Comparison of ENCODE assay signal across 18 cellular contexts in the genomic region with DNA sequence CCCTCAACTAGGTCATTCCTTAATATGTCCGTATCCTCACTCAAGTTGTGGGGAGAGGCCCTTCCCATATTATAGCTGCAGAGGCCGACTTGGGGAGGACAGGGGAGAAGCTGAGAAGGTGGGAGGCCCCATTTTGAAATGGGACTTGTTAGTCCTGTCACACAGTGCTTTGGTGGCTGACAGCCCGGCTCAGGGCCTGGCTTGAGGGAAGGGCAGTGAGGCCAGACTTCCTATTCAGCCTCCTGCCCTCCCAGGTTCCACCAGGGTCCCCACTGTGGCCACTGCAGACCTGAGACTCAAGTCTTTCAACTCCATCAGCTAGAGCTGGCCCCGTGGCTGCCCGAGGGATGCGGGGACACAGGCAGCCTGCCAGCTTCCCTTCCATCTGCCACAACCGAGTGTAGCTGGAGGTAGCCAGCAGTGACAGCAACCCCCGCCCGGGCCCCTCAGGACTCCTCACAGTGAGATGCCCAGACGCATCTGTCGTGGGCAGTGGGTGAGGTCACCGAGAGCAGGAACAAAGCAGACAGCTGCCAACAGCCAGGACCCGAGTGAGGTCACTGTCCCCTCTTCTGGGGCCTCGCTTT. TPM values are rescaled to one million over a fixed set of nuclear protein-coding genes. Genes with fewer than 3 reads are reported as not detected.
A peak's percentile ranks its signal among the peaks of the same experiment; 100 is the strongest.
DNase-seq lines count a peak whose midpoint lies in the region; ATAC-seq and TF ChIP-seq lines count a peak whose summit lies in the region.
"Had no signal": no experiment of that assay in that cellular context is flagged by ENCODE, and none has a peak within 500 bp of the region (broad histone marks: within the 10 kb centered on the region; RNA-seq: fewer than 3 reads in every experiment).

No MANE protein-coding gene starts in this region.

- H3K4me3 Mint-ChIP-seq in glutamatergic neuron (ENCODE audit: unreplicated experiment) (peak overlapping the region; percentile 34), osteocyte (ENCODE audit: unreplicated experiment) (no peak overlapping the region)
- no peak overlapping the region for H3K4me3 Mint-ChIP-seq in activated CD8-positive, alpha-beta T cell treated with anti-CD3 and anti-CD28 coated beads for 36 hours
- H3K4me3 Mint-ChIP-seq: H9 had no signal

- DNase-seq in SJCRH30, result peak; percentile 71 to 79
- DNase-seq in glutamatergic neuron, result peak; percentile 69
- peak; percentile 82 for DNase-seq in osteocyte (ENCODE audit: extremely low spot score, unreplicated experiment)
- DNase-seq in UCSD-AML1 (lab: John Stamatoyannopoulos, UW; ENCODE audit: unreplicated experiment), result no peak
- no peak for DNase-seq in activated CD8-positive, alpha-beta T cell treated with anti-CD3 and anti-CD28 coated beads for 36 hours
- DNase-seq in SKM-1 treated with dmso at 0.1 percent for 144 hours (lab: John Stamatoyannopoulos, UW; ENCODE audit: unreplicated experiment), result no peak
- DNase-seq in HEK293T (ENCODE audit: extremely low spot score), result no peak
- DNase-seq: ACHN, C1 segment of cervical spinal cord, DND-41, H9, NCI-H187, NCI-H2107, NCI-H510A, NCI-H748 treated with DMSO at 0.1 percent for 48 hours, OCI-M1, SHP77 treated with DMSO at 0.1 percent for 48 hours had no signal

- no peak for ATAC-seq in activated CD8-positive, alpha-beta T cell treated with anti-CD3 and anti-CD28 coated beads for 36 hours

- no peak overlapping the region for H3K4me3 ChIP-seq in HEK293 (ENCODE audit: low read depth, low read length)
- H3K4me3 ChIP-seq in SJCRH30, result no peak overlapping the region

- POLR2A ChIA-PET in HEK293 (lab: Yijun Ruan, JAX) (no interaction called here), HEK293T (lab: Yijun Ruan, JAX) (no interaction called here)
- POLR2A ChIA-PET in activated CD8-positive, alpha-beta T cell treated with anti-CD3 and anti-CD28 coated beads for 36 hours (lab: Charles Lee), result interaction anchor here (1.3 kb wide), 1 partner anchor 22 kb away, joined by 4 read pairs; no protein-coding TSS in a partner anchor

- H3K4me1 Mint-ChIP-seq in glutamatergic neuron (ENCODE audit: low read depth, unreplicated experiment) (peaks cover 8% of the 10 kb centered on the region), osteocyte (ENCODE audit: unreplicated experiment) (no peaks in the 10 kb centered on the region)
- no peaks in the 10 kb centered on the region for H3K4me1 Mint-ChIP-seq in activated CD8-positive, alpha-beta T cell treated with anti-CD3 and anti-CD28 coated beads for 36 hours (ENCODE audit: low read depth)

- H3K9me3 ChIP-seq in HEK293 (ENCODE audit: control insufficient read depth, insufficient read depth, low read depth, low read length) (no peaks in the 10 kb centered on the region), SJCRH30 (replicated peaks) (no peaks in the 10 kb centered on the region)

- H3K27ac Mint-ChIP-seq in glutamatergic neuron (ENCODE audit: unreplicated experiment), result peak overlapping the region; percentile 55
- H3K27ac Mint-ChIP-seq in osteocyte (ENCODE audit: unreplicated experiment), result no peak overlapping the region
- no peak overlapping the region for H3K27ac Mint-ChIP-seq in activated CD8-positive, alpha-beta T cell treated with anti-CD3 and anti-CD28 coated beads for 36 hours

- H3K4me1 ChIP-seq in HEK293 (ENCODE audit: control insufficient read depth, insufficient read depth, low read length), result no peaks in the 10 kb centered on the region
- H3K4me1 ChIP-seq in SJCRH30, result peaks cover 13% of the 10 kb centered on the region

- H3K27me3 Mint-ChIP-seq in glutamatergic neuron (ENCODE audit: unreplicated experiment) (peaks cover 13% of the 10 kb centered on the region), osteocyte (ENCODE audit: unreplicated experiment) (peaks cover 13% of the 10 kb centered on the region)
- H3K27me3 Mint-ChIP-seq in activated CD8-positive, alpha-beta T cell treated with anti-CD3 and anti-CD28 coated beads for 36 hours, result peaks cover 5% of the 10 kb centered on the region

- CTCF ChIA-PET in HEK293 (lab: Yijun Ruan, JAX) (interaction anchor here (2.1 kb wide), 1 partner anchor 119 kb away, joined by 7 read pairs; no protein-coding TSS in a partner anchor), HEK293T (lab: Yijun Ruan, JAX) (no interaction called here)
- CTCF ChIA-PET in activated CD8-positive, alpha-beta T cell treated with anti-CD3 and anti-CD28 coated beads for 36 hours (lab: Charles Lee), result no interaction called here

- peaks cover 6 to 67% of the 10 kb centered on the region in 2 experiments; a peak in 2 of 3 replicates for H3K36me3 ChIP-seq in HEK293 (ENCODE audit: control insufficient read depth in 2 of 2, insufficient read depth in 1 of 2, low read length in 2 of 2)
- H3K36me3 ChIP-seq in SJCRH30, result no peaks in the 10 kb centered on the region

- no peak for TF ChIP-seq CTCF in HEK293 (tag by site-specific recombination; IDR thresholded peaks at IDR 0.05)
- no peak for TF ChIP-seq CTCF in glutamatergic neuron (IDR thresholded peaks at IDR 0.05; ENCODE audit: partially characterized antibody, unreplicated experiment)
- no peak for TF ChIP-seq CTCF in osteocyte (IDR thresholded peaks at IDR 0.05)
- no peak for TF ChIP-seq CTCF in activated CD8-positive, alpha-beta T cell treated with anti-CD3 and anti-CD28 coated beads for 36 hours (IDR thresholded peaks at IDR 0.05)

- H3K36me3 Mint-ChIP-seq in glutamatergic neuron (ENCODE audit: unreplicated experiment) (peaks cover 10% of the 10 kb centered on the region), osteocyte (ENCODE audit: unreplicated experiment) (no peaks in the 10 kb centered on the region)
- H3K36me3 Mint-ChIP-seq in activated CD8-positive, alpha-beta T cell treated with anti-CD3 and anti-CD28 coated beads for 36 hours (ENCODE audit: low read depth), result no peaks in the 10 kb centered on the region

- no peak overlapping the region for H3K27ac ChIP-seq in HEK293 (ENCODE audit: extremely low read depth, low read depth, low read length)
- H3K27ac ChIP-seq in SJCRH30, result peak overlapping the region; percentile 41

- no peaks in the 10 kb centered on the region for H3K27me3 ChIP-seq in SJCRH30

- H3K9me3 Mint-ChIP-seq in glutamatergic neuron (ENCODE audit: unreplicated experiment) (peaks cover 6% of the 10 kb centered on the region), osteocyte (ENCODE audit: unreplicated experiment) (no peaks in the 10 kb centered on the region)
- no peaks in the 10 kb centered on the region for H3K9me3 Mint-ChIP-seq in activated CD8-positive, alpha-beta T cell treated with anti-CD3 and anti-CD28 coated beads for 36 hours

- intact Hi-C loops in activated CD8-positive, alpha-beta T cell treated with anti-CD3 and anti-CD28 coated beads for 36 hours (cut with micrococcal nuclease), result no loop called here

TF ChIP-seq in HEK293, 187 proteins besides CTCF, POLR2A, EP300 and RAD21 (continues in another document):
- TF ChIP-seq SCRT1 (tag by site-specific recombination; IDR thresholded peaks at IDR 0.05; ENCODE audit: borderline replicate concordance) (no peak), KLF8 (tag by site-specific recombination; IDR thresholded peaks at IDR 0.05) (no peak), KLF10 (tag by site-specific recombination; IDR thresholded peaks at IDR 0.05) (no peak), ZIC2 (tag by site-specific recombination; IDR thresholded peaks at IDR 0.05) (peak; percentile 67), ZNF510 (tag by site-specific recombination; IDR thresholded peaks at IDR 0.05; ENCODE audit: insufficient replicate concordance) (no peak), ZNF311 (tag by site-specific recombination; IDR thresholded peaks at IDR 0.05; ENCODE audit: borderline replicate concordance) (no peak), ZFHX2 (tag by site-specific recombination; conservative IDR thresholded peaks at IDR 0.05) (0 out of 2 replicates have a peak, but pooled peaks have one; percentile 6), ZNF660 (tag by site-specific recombination; IDR thresholded peaks at IDR 0.05) (no peak), ZNF768 (tag by site-specific recombination; IDR thresholded peaks at IDR 0.05) (no peak), ZNF214 (tag by site-specific recombination; IDR thresholded peaks at IDR 0.05; ENCODE audit: borderline replicate concordance) (no peak)

TF ChIP-seq in HEK293T, 16 proteins besides CTCF, POLR2A, EP300 and RAD21:
- TF ChIP-seq FOXA1 (IDR thresholded peaks at IDR 0.05), result no peak
- TF ChIP-seq HDGF (IDR thresholded peaks at IDR 0.05; ENCODE audit: borderline replicate concordance), result no peak
- no peak for TF ChIP-seq FOXM1 (IDR thresholded peaks at IDR 0.05; ENCODE audit: borderline replicate concordance)
- TF ChIP-seq L3MBTL2 (conservative IDR thresholded peaks at IDR 0.05), result no peak
- TF ChIP-seq ZNF384 (IDR thresholded peaks at IDR 0.05), result no peak
- TF ChIP-seq FOXK2 (IDR thresholded peaks at IDR 0.05), result no peak
- TF ChIP-seq NFRKB (IDR thresholded peaks at IDR 0.05), result no peak
- TF ChIP-seq ARNT (IDR thresholded peaks at IDR 0.05), result no peak
- no peak for TF ChIP-seq SUZ12 (IDR thresholded peaks at IDR 0.05)
- no peak for TF ChIP-seq LEF1 (IDR thresholded peaks at IDR 0.05; ENCODE audit: borderline replicate concordance)
- TF ChIP-seq, protein P1, sequence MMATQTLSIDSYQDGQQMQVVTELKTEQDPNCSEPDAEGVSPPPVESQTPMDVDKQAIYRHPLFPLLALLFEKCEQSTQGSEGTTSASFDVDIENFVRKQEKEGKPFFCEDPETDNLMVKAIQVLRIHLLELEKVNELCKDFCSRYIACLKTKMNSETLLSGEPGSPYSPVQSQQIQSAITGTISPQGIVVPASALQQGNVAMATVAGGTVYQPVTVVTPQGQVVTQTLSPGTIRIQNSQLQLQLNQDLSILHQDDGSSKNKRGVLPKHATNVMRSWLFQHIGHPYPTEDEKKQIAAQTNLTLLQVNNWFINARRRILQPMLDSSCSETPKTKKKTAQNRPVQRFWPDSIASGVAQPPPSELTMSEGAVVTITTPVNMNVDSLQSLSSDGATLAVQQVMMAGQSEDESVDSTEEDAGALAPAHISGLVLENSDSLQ (IDR thresholded peaks at IDR 0.05), result no peak
- TF ChIP-seq CTBP1 (IDR thresholded peaks at IDR 0.05; ENCODE audit: borderline replicate concordance), result no peak
- TF ChIP-seq SP1 (IDR thresholded peaks at IDR 0.05), result no peak

RNA-seq across cellular contexts. Expression of gene SIM2, which starts 36.9 kb away (rescaled TPM):
- 0.06 TPM in 1 of 2 replicates, not detected in the other for total RNA-seq in SJCRH30 (2014; rRNA removed; shearing (Covaris generic))
- total RNA-seq in glutamatergic neuron (ENCODE audit: unreplicated experiment), result 4.8 TPM
- 0.86 and 1.5 TPM in 2 replicates for total RNA-seq in osteocyte
- not detected for total RNA-seq in activated CD8-positive, alpha-beta T cell treated with anti-CD3 and anti-CD28 coated beads for 36 hours
- total RNA-seq: H9 had no signal

Comparison
In these comparisons a context has a peak if more than half of its experiments do, and no peak if none do; other contexts are left out.
1. DNase-seq: peak in SJCRH30 (2 of 2), glutamatergic neuron (single experiment) and osteocyte (single experiment); none in UCSD-AML1 (single experiment), activated CD8-positive, alpha-beta T cell treated with anti-CD3 and anti-CD28 coated beads for 36 hours (single experiment), SKM-1 treated with dmso at 0.1 percent for 144 hours (single experiment) and HEK293T (single experiment).